In the genomic region with DNA sequence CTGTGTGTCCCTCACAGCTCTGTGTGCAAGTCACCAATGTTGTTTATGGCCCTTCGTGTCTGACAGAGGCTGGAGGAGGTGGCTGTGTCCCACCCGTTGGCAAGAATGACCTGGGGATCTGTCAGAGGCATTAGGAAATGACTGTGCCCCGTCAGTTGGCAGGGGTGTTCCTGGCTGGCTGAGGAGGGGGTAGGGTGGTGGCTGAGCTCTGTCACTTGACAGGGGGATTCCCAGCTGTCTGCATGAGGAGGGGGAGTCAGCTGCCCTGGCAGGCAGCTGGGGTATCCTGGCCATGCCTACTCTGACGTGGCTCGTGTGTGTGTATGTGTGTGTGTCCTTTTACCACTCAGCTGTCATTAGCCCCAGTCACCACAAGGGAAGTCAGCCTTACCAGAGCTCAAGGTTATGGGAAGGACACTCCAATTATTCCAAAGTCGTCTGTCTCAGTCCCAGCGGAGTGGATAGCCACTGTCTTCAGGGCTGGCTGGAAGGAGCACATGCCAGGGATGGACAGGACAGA, we compare ENCODE assay signal across 14 cellular contexts.
"Had no signal": no experiment of that assay in that cellular context is flagged by ENCODE, and none has a peak within 500 bp of the region (broad histone marks: within the 10 kb centered on the region; RNA-seq: fewer than 3 reads in every experiment).

No MANE protein-coding gene starts in this region.

- H3K27me3 ChIP-seq: cardiac muscle cell, esophagus muscularis mucosa, transverse colon had no signal

- H3K9me3 Mint-ChIP-seq: activated CD8-positive, alpha-beta T cell treated with anti-CD3 and anti-CD28 coated beads for 36 hours; activated naive CD4-positive, alpha-beta T cell treated with anti-CD3 and anti-CD28 coated beads, Interleukin-2, amount 50 U/mL, for 72 hours; naive B cell had no signal

- H3K4me1 ChIP-seq: lower lobe of right lung, transverse colon had no signal

- H3K9me3 ChIP-seq: esophagus muscularis mucosa, lower lobe of right lung, transverse colon had no signal

- H3K4me3 ChIP-seq: cardiac muscle cell, esophagus muscularis mucosa, lower lobe of right lung, transverse colon had no signal

- H3K27ac Mint-ChIP-seq: activated CD8-positive, alpha-beta T cell treated with anti-CD3 and anti-CD28 coated beads for 36 hours; activated naive CD4-positive, alpha-beta T cell treated with anti-CD3 and anti-CD28 coated beads, Interleukin-2, amount 50 U/mL, for 72 hours; mesothelial cell of epicardium; T-helper 17 cell had no signal

- H3K4me3 Mint-ChIP-seq: activated CD8-positive, alpha-beta T cell treated with anti-CD3 and anti-CD28 coated beads for 36 hours; mesothelial cell of epicardium; naive B cell; T-helper 17 cell had no signal

- ATAC-seq: activated CD8-positive, alpha-beta T cell treated with anti-CD3 and anti-CD28 coated beads for 36 hours; activated naive CD4-positive, alpha-beta T cell treated with anti-CD3 and anti-CD28 coated beads, Interleukin-2, amount 50 U/mL, for 72 hours; lower lobe of right lung; stimulated activated naive CD8-positive, alpha-beta T cell treated with anti-CD3 and anti-CD28 coated beads, Interleukin-15, Interleukin-2, amounts not matched to agents 100 U/mL and 50 U/mL, for 24 hours; T-helper 17 cell had no signal

- H3K27me3 Mint-ChIP-seq: activated CD8-positive, alpha-beta T cell treated with anti-CD3 and anti-CD28 coated beads for 36 hours; T-helper 17 cell had no signal

- H3K27ac ChIP-seq: cardiac muscle cell, esophagus muscularis mucosa, lower lobe of right lung, transverse colon had no signal

- H3K4me1 Mint-ChIP-seq: mesothelial cell of epicardium, naive B cell, T-helper 17 cell had no signal

- H3K36me3 Mint-ChIP-seq: activated naive CD4-positive, alpha-beta T cell treated with anti-CD3 and anti-CD28 coated beads, Interleukin-2, amount 50 U/mL, for 72 hours; mesothelial cell of epicardium; naive B cell had no signal

- H3K36me3 ChIP-seq: cardiac muscle cell, esophagus muscularis mucosa, lower lobe of right lung, transverse colon had no signal

- DNase-seq: activated CD4-positive, alpha-beta T cell treated with anti-CD3 and anti-CD28 coated beads for 4 hours; activated CD8-positive, alpha-beta memory T cell treated with anti-CD3 and anti-CD28 coated beads, Interleukin-2, amount 50 U/mL, for 4 hours; activated CD8-positive, alpha-beta T cell treated with anti-CD3 and anti-CD28 coated beads for 36 hours; activated effector memory CD4-positive, alpha-beta T cell treated with anti-CD3 and anti-CD28 coated beads, Interleukin-2, amount 50 U/mL, for 16 hours; activated T-cell treated with anti-CD3 and anti-CD28 coated beads, Interleukin-2, amount 50 U/mL, for 48 hours; lower lobe of right lung; naive B cell; stimulated activated naive CD8-positive, alpha-beta T cell treated with anti-CD3 and anti-CD28 coated beads, Interleukin-15, Interleukin-2, amounts not matched to agents 100 U/mL and 50 U/mL, for 24 hours; T-helper 17 cell; transverse colon had no signal
